In the genomic region with DNA sequence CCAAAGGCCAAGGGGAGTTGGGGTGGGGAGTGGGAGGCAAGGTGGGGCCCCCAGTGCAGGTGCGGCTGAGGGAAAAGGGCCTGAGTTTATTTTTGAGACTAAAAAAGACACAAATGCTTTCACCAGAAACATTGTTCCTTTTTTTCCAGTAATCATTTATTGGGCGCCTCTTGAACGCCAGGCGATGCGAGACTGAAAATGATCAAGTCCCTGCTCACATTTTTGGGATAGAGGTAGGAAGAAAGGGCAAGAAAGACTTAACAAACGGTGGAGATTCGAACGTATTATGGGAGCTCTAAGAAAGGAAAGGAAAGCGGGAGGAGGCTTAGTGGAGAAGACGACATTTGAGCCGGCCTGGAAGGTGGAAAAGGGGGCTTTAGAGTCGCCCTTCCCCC, we compare ENCODE assay signal across 1 cellular context.
TF ChIP-seq lines count a peak whose summit lies in the region.

No MANE protein-coding gene starts in this region.

TF ChIP-seq in GM23338, 12 proteins besides CTCF, POLR2A, EP300 and RAD21 (continued from another document):
- TF ChIP-seq ZNF462 (CRISPR knock-in tag; IDR thresholded peaks at IDR 0.05) = no peak
- no peak for TF ChIP-seq REST (IDR thresholded peaks at IDR 0.05; ENCODE audit: unreplicated experiment)
- TF ChIP-seq EZH2 (IDR thresholded peaks at IDR 0.05; ENCODE audit: low read depth, unreplicated experiment) = no peak
- TF ChIP-seq ZNF331 (CRISPR knock-in tag; IDR thresholded peaks at IDR 0.05; ENCODE audit: low read depth) = no peak
- TF ChIP-seq STAT1 (IDR thresholded peaks at IDR 0.05; ENCODE audit: unreplicated experiment) = no peak
